Comparison of ENCODE assay signal across 32 cellular contexts in genomic region chr3:125643127-125643526, GRCh38. TPM values are rescaled to one million over a fixed set of nuclear protein-coding genes. Genes with fewer than 3 reads are reported as not detected.
DNase-seq lines count a peak whose midpoint lies in the region; ATAC-seq and TF ChIP-seq lines count a peak whose summit lies in the region.
"Had no signal": no experiment of that assay in that cellular context is flagged by ENCODE, and none has a peak within 500 bp of the region (broad histone marks: within the 10 kb centered on the region; RNA-seq: fewer than 3 reads in every experiment).

No MANE protein-coding gene starts in this region.

- DNase-seq in NCI-H1417 (lab: John Stamatoyannopoulos, UW) (peak in 2 of 3 experiments; percentile 17 to 49), NCI-H1417 treated with DMSO at 0.1 percent for 48 hours (lab: John Stamatoyannopoulos, UW) (no peak), nephron progenitor cell (no peak), NCI-H2196 treated with DMSO at 0.1 percent for 48 hours (lab: John Stamatoyannopoulos, UW; ENCODE audit: unreplicated experiment) (no peak), right atrium auricular region (ENCODE audit: low spot score) (no peak)
- DNase-seq: activated CD4-positive, alpha-beta T cell treated with anti-CD3 and anti-CD28 coated beads, Interleukin-2, amount 50 U/mL, for 4 hours; activated CD4-positive, CD25-positive, alpha-beta regulatory T cell; activated naive CD4-positive, alpha-beta T cell treated with Interleukin-2 at 50 U/mL for 16 hours; adrenal gland; cortex of kidney; DND-41; endodermal cell; GM23248; hypothalamus; mucosa of descending colon; NCI-H1048; NCI-H1930; NCI-H226; ovary; right cardiac atrium; RPMI8226; stimulated activated CD4-positive, alpha-beta T cell treated with anti-CD3 and anti-CD28 coated beads, Interleukin-2, amount 100 ng/mL, for 48 hours; T-helper 1 cell had no signal

- H3K27me3 Mint-ChIP-seq in brain (no peaks in the 10 kb centered on the region), nephron progenitor cell (ENCODE audit: low read depth, poor library complexity) (peaks cover 8% of the 10 kb centered on the region)
- H3K27me3 Mint-ChIP-seq: IgD-negative memory B cell had no signal

- H3K36me3 Mint-ChIP-seq in brain (no peaks in the 10 kb centered on the region), nephron progenitor cell (ENCODE audit: low read depth) (no peaks in the 10 kb centered on the region)
- H3K36me3 Mint-ChIP-seq: CD14-positive monocyte, IgD-negative memory B cell had no signal

- ATAC-seq in HG03442 (IDR thresholded peaks at IDR 0.05; ENCODE audit: unreplicated experiment), result no peak
- no peak for ATAC-seq in HG03108 (IDR thresholded peaks at IDR 0.05; ENCODE audit: unreplicated experiment)
- ATAC-seq: mucosa of descending colon had no signal

- no peaks in the 10 kb centered on the region for H3K9me3 ChIP-seq in right atrium auricular region
- H3K9me3 ChIP-seq: adrenal gland, esophagus muscularis mucosa, mucosa of descending colon, ovary, SJSA1 had no signal

- H3K27ac ChIP-seq in right atrium auricular region, result no peak overlapping the region
- H3K27ac ChIP-seq: 22Rv1, adrenal gland, GM23248, ovary, SJSA1 had no signal

- H3K9me3 Mint-ChIP-seq in brain (peaks cover 0 to 6% (median 4%) of the 10 kb centered on the region in 5 experiments), nephron progenitor cell (peaks cover 8% of the 10 kb centered on the region)
- H3K9me3 Mint-ChIP-seq: IgD-negative memory B cell had no signal

- no peaks in the 10 kb centered on the region for H3K36me3 ChIP-seq in right atrium auricular region
- H3K36me3 ChIP-seq: adrenal gland, esophagus muscularis mucosa, ovary, SJSA1 had no signal

- TF ChIP-seq CTCF in brain (conservative IDR thresholded peaks at IDR 0.05) (no peak), nephron progenitor cell (IDR thresholded peaks at IDR 0.05) (no peak), right atrium auricular region (IDR thresholded peaks at IDR 0.05) (no peak)

- H3K4me1 Mint-ChIP-seq in brain, result peaks cover 14% of the 10 kb centered on the region
- H3K4me1 Mint-ChIP-seq in nephron progenitor cell, result peaks cover 16% of the 10 kb centered on the region
- H3K4me1 Mint-ChIP-seq: endodermal cell had no signal

- no peak overlapping the region for H3K4me3 ChIP-seq in right atrium auricular region
- H3K4me3 ChIP-seq: adrenal gland, esophagus muscularis mucosa, GM23248, mucosa of descending colon, ovary, SJSA1 had no signal

- H3K27me3 ChIP-seq in right atrium auricular region, result no peaks in the 10 kb centered on the region
- H3K27me3 ChIP-seq: adrenal gland, esophagus muscularis mucosa, ovary, SJSA1 had no signal

- peaks cover 0 to 11% of the 10 kb centered on the region in 2 donors for H3K4me1 ChIP-seq in right atrium auricular region
- H3K4me1 ChIP-seq: adrenal gland, SJSA1 had no signal

- peak overlapping the region in 3 of 5 experiments; percentile 15 to 93 (median 43) for H3K27ac Mint-ChIP-seq in brain
- peak overlapping the region; percentile 37 for H3K27ac Mint-ChIP-seq in nephron progenitor cell
- H3K27ac Mint-ChIP-seq: endodermal cell, IgD-negative memory B cell, nephron had no signal

- H3K4me3 Mint-ChIP-seq in brain (no peak overlapping the region), nephron progenitor cell (no peak overlapping the region)
- H3K4me3 Mint-ChIP-seq: CD14-positive monocyte, endodermal cell, IgD-negative memory B cell, nephron had no signal

RNA-seq across cellular contexts. Expression of gene OSBPL11, which starts 47.8 kb away (rescaled TPM):
- 8.4 TPM for polyA plus RNA-seq in brain (ENCODE audit: insufficient read depth, low read depth, low replicate concordance)
- total RNA-seq in right atrium auricular region, result 10 to 100 TPM in 1 of 2 donors, 1 to 10 TPM in 1; 7.7 to 12.3 TPM

Comparison
In these comparisons a context has a peak if more than half of its experiments do, and no peak if none do; other contexts are left out.
1. DNase-seq: peak in NCI-H1417 (2 of 3); none in NCI-H1417 treated with DMSO at 0.1 percent for 48 hours (single experiment), nephron progenitor cell (single experiment), NCI-H2196 treated with DMSO at 0.1 percent for 48 hours (single experiment) and right atrium auricular region (single experiment).